In genomic region chrX:29541038-29541437, GRCh38 we compare ENCODE assay signal across 24 cellular contexts.
DNase-seq lines count a peak whose midpoint lies in the region; ATAC-seq, FAIRE-seq and TF ChIP-seq lines count a peak whose summit lies in the region.
"Had no signal": no experiment of that assay in that cellular context is flagged by ENCODE, and none has a peak within 500 bp of the region (broad histone marks: within the 10 kb centered on the region; RNA-seq: fewer than 3 reads in every experiment).

No MANE protein-coding gene starts in this region.

- H3K27ac ChIP-seq in pancreas: no peak overlapping the region
- H3K27ac ChIP-seq: BLaER1 treated with 17β-estradiol and CSF1 and Interleukin-3, amounts not matched to agents 10 nM and 100 nM had no signal

- H3K4me3 ChIP-seq in pancreas: no peak overlapping the region
- H3K4me3 ChIP-seq: BLaER1 treated with 17β-estradiol and CSF1 and Interleukin-3, amounts not matched to agents 10 nM and 100 nM had no signal

- 46 to 48% methylated on average over 3 of the region's 3 CpGs for WGBS in pancreas, 2 donors

- DNase-seq in M059J (ENCODE audit: low read depth) (peak; percentile 82), pancreas (no peak), NCI-H510A (lab: John Stamatoyannopoulos, UW) (no peak), left lobe of liver (ENCODE audit: low spot score) (no peak)
- DNase-seq: Calu3; CD8-positive, alpha-beta T cell; DMS153; GDM1; KG1; NCI-H1105; NCI-H146; NCI-H2029; NCI-H226; NCI-H524; NCI-H774; T-cell had no signal

- peak; percentile 65 for FAIRE-seq in pancreas (lab: Jason Lieb, UNC)
- FAIRE-seq: H1 had no signal

- ATAC-seq in GM18517 (IDR thresholded peaks at IDR 0.05; ENCODE audit: unreplicated experiment) (peak; percentile 52), HG02885 (IDR thresholded peaks at IDR 0.05; ENCODE audit: poor library complexity, unreplicated experiment) (peak; percentile 38), pancreas (no peak), HG03175 (IDR thresholded peaks at IDR 0.05; ENCODE audit: unreplicated experiment) (no peak), left lobe of liver (no peak), HG03159 (IDR thresholded peaks at IDR 0.05; ENCODE audit: unreplicated experiment) (no peak)
- ATAC-seq: CD8-positive, alpha-beta T cell; Panc1; SK-N-SH treated with all-trans-retinoic acid at 6 μM for 48 hours; T-cell had no signal

- no peaks in the 10 kb centered on the region for H3K9me3 ChIP-seq in pancreas
- H3K9me3 ChIP-seq: BLaER1 treated with 17β-estradiol and CSF1 and Interleukin-3, amounts not matched to agents 10 nM and 100 nM had no signal

- intact Hi-C loops in pancreas (cut with DNase I): no loop called here

- H3K36me3 ChIP-seq in pancreas: no peaks in the 10 kb centered on the region
- H3K36me3 ChIP-seq: BLaER1 treated with 17β-estradiol and CSF1 and Interleukin-3, amounts not matched to agents 10 nM and 100 nM had no signal

- H3K27me3 ChIP-seq in pancreas: no peaks in the 10 kb centered on the region
- H3K27me3 ChIP-seq: BLaER1 treated with 17β-estradiol and CSF1 and Interleukin-3, amounts not matched to agents 10 nM and 100 nM had no signal

- H3K4me1 ChIP-seq in pancreas: no peaks in the 10 kb centered on the region
- H3K4me1 ChIP-seq: BLaER1 treated with 17β-estradiol and CSF1 and Interleukin-3, amounts not matched to agents 10 nM and 100 nM had no signal

- TF ChIP-seq CTCF in pancreas (IDR thresholded peaks at IDR 0.05): no peak

Comparison
In these comparisons a context has a peak if more than half of its experiments do, and no peak if none do; other contexts are left out.
1. ATAC-seq: peak in GM18517 (single experiment) and HG02885 (single experiment); none in pancreas (0 of 4), HG03175 (single experiment), left lobe of liver (single experiment) and HG03159 (single experiment).